ENCODE assay signal across 1 cellular context in genomic region chr1:19750101-19750881, GRCh38.
TF ChIP-seq lines count a peak whose summit lies in the region.

No MANE protein-coding gene starts in this region.

TF ChIP-seq in endothelial cell of umbilical vein, 7 proteins besides CTCF, POLR2A, EP300 and RAD21:
- TF ChIP-seq POLR2AphosphoS5 (IDR thresholded peaks at IDR 0.05; ENCODE audit: insufficient read depth, low read depth, low read length) = no peak
- TF ChIP-seq FOS (IDR thresholded peaks at IDR 0.05; ENCODE audit: borderline replicate concordance, insufficient read depth, low read length) = peak; percentile 61
- TF ChIP-seq GATA2 (IDR thresholded peaks at IDR 0.05; ENCODE audit: insufficient read depth, insufficient read length, low read depth, low read length) = no peak
- TF ChIP-seq JUN (IDR thresholded peaks at IDR 0.05; ENCODE audit: borderline replicate concordance, insufficient read depth, insufficient read length, low read depth) = no peak
- TF ChIP-seq MAX (IDR thresholded peaks at IDR 0.05; ENCODE audit: insufficient read depth, insufficient read length) = no peak
